1 cellular context compared by ENCODE assay signal in the genomic region with DNA sequence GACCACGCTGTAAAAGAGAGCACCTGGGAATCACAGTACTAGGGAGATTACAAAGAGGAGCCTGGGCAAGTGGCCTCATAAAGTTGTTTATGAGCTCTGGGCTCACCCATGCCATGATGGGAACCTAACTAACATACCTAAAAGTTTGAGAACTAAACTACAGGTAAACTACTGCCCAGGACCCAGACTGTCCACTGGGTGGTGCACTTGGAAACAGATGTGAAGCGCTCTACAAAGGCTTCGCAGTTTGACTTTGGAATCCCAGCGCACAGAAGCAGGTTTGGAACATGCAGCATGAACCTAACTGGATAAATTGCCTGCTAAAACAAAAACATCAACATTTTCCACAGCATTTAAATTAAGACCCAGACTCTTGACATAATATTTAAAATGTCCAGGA.
TF ChIP-seq lines count a peak whose summit lies in the region.

No MANE protein-coding gene starts in this region.

TF ChIP-seq in GM23338, 12 proteins besides CTCF, POLR2A, EP300 and RAD21 (continued from another document):
- TF ChIP-seq REST (IDR thresholded peaks at IDR 0.05; ENCODE audit: unreplicated experiment) (no peak), NANOG (IDR thresholded peaks at IDR 0.05; ENCODE audit: borderline replicate concordance) (no peak), EZH2phosphoT487 (IDR thresholded peaks at IDR 0.05; ENCODE audit: unreplicated experiment) (no peak)
